Comparison of ENCODE assay signal across 8 cellular contexts in genomic region chr20:63657260-63657936, GRCh38. TPM values are rescaled to one million over a fixed set of nuclear protein-coding genes. Genes with fewer than 3 reads are reported as not detected.
DNase-seq lines count a peak whose midpoint lies in the region; ATAC-seq and TF ChIP-seq lines count a peak whose summit lies in the region.

No MANE protein-coding gene starts in this region.

- DNase-seq in GM12864 (ENCODE audit: low read depth) (no peak), IMR-90 (no peak), mammary epithelial cell (no peak), SIG-M5 (lab: John Stamatoyannopoulos, UW) (no peak), cerebellar cortex (ENCODE audit: low spot score) (no peak), dedifferentiated amniotic fluid mesenchymal stem cell (ENCODE audit: extremely low spot score) (no peak)

- peak overlapping the region; percentile 56; the same call in 1 of the 2 replicates for H3K56ac ChIP-seq in IMR-90 (ENCODE audit: extremely low read depth, insufficient read depth, low read length)

- H4K91ac ChIP-seq in IMR-90 (ENCODE audit: insufficient read depth, low read depth, low read length): peak overlapping the region; percentile 72

- H2AK9ac ChIP-seq in IMR-90 (replicated peaks; ENCODE audit: low read depth, low read length, poor library complexity): peak overlapping the region; percentile 70

- H2AFZ ChIP-seq in IMR-90 (replicated peaks; ENCODE audit: low read length, poor library complexity): peak overlapping the region; percentile 98
- peak overlapping the region; percentile 97 for H2AFZ ChIP-seq in mammary epithelial cell (ENCODE audit: low read depth, low read length)

- H3K27me3 ChIP-seq in IMR-90 (ENCODE audit: control insufficient read depth, insufficient read depth, low read length) (no peaks in the 10 kb centered on the region), mammary epithelial cell (ENCODE audit: insufficient read depth, low read length) (no peaks in the 10 kb centered on the region), muscle layer of duodenum (ENCODE audit: low read depth, low read length) (no peaks in the 10 kb centered on the region)

- H4K5ac ChIP-seq in IMR-90 (ENCODE audit: low read depth, low read length): peak overlapping the region; percentile 81

- ATAC-seq in IMR-90 (ENCODE audit: low read depth) (no peak; the same call in 1 of the 2 replicates), HG03280 (IDR thresholded peaks at IDR 0.05; ENCODE audit: unreplicated experiment) (no peak)

- TF ChIP-seq POLR2A in IMR-90 (IDR thresholded peaks at IDR 0.05; ENCODE audit: low read depth, low read length): no peak

- H3K4ac ChIP-seq in IMR-90 (ENCODE audit: low read depth, low read length): peak overlapping the region; percentile 79

- H4K20me1 ChIP-seq in IMR-90 (ENCODE audit: insufficient read depth, low read length): peaks cover 3% of the 10 kb centered on the region; the same call in 1 of the 2 replicates
- no peaks in the 10 kb centered on the region for H4K20me1 ChIP-seq in mammary epithelial cell (ENCODE audit: insufficient read depth, low read length)

- 0 out of 2 replicates have a peak overlapping the region, but pooled peaks have one; percentile 29 for H2BK120ac ChIP-seq in IMR-90 (ENCODE audit: low read depth, low read length)

- CTCF ChIA-PET in IMR-90 (lab: Yijun Ruan, JAX) (no interaction called here), mammary epithelial cell (lab: Charles Lee; ENCODE audit: low non-redundant PET) (no interaction called here)

- H3K79me2 ChIP-seq in mammary epithelial cell (ENCODE audit: insufficient read depth, low read length): peaks cover 40% of the 10 kb centered on the region

- in situ Hi-C loops in IMR-90 (cut with MboI; ENCODE audit: low sequenced_read_pairs): no loop called here
- in situ Hi-C loops in mammary epithelial cell (cut with MboI; ENCODE audit: low sequenced_read_pairs in 2 of 2): no loop called here

- H3K36me3 ChIP-seq in IMR-90 (ENCODE audit: control insufficient read depth, insufficient read depth, low read length) (peaks cover 13% of the 10 kb centered on the region; the same call in 1 of the 2 replicates), mammary epithelial cell (ENCODE audit: insufficient read depth, low read length) (peaks cover 3% of the 10 kb centered on the region), muscle layer of duodenum (ENCODE audit: control insufficient read depth in 1 of 2, insufficient read depth in 2 of 2, low read length in 2 of 2) (peaks cover 7 to 15% of the 10 kb centered on the region in 2 donors)

- no peak overlapping the region for H2BK20ac ChIP-seq in IMR-90 (ENCODE audit: low read depth, low read length)

- H3K27ac ChIP-seq in IMR-90 (ENCODE audit: insufficient read depth, low read length) (peak overlapping the region; percentile 92), mammary epithelial cell (ENCODE audit: insufficient read depth, low read depth, low read length) (no peak overlapping the region), muscle layer of duodenum (ENCODE audit: low read length) (peak overlapping the region; percentile 84)

- peak overlapping the region; percentile 88 for H3K14ac ChIP-seq in IMR-90 (replicated peaks; ENCODE audit: low read depth, low read length)

- H3K4me3 ChIP-seq in GM12864 (ENCODE audit: low read depth, low read length): peak overlapping the region; percentile 65
- H3K4me3 ChIP-seq in IMR-90 (ENCODE audit: insufficient read depth, low read depth, low read length): peak overlapping the region; percentile 85
- peak overlapping the region; percentile 75 to 92 (median 92) for H3K4me3 ChIP-seq in mammary epithelial cell (replicated peaks in 1 of 3; ENCODE audit: insufficient read depth in 1 of 3, low read depth in 2 of 3, low read length in 3 of 3)
- peak overlapping the region; percentile 86 to 90 for H3K4me3 ChIP-seq in muscle layer of duodenum (ENCODE audit: low read depth in 1 of 2, low read length in 2 of 2)

- intact Hi-C loops in IMR-90 (cut with micrococcal nuclease) (loop anchor here (10.0 kb wide), 1 partner anchor 123 kb away; the partner anchor contains the start of gene PTK6), mammary epithelial cell (cut with micrococcal nuclease) (loop anchor here (10.0 kb wide), 1 partner anchor 123 kb away; the partner anchor contains the start of gene PTK6)

- peak overlapping the region; percentile 64 to 96 for H4K8ac ChIP-seq in IMR-90 (ENCODE audit: low read depth in 2 of 2, low read length in 2 of 2)

- WGBS in IMR-90 (ENCODE audit: extremely low coverage in 2 of 2, insufficient read length in 1 of 2), 2 experiments: 36% methylated on average over 13 of the region's 31 CpGs; no CpG with 5 or more reads in 1 of the 2 experiments
- 32% methylated on average over 10 of the region's 31 CpGs for WGBS in mammary epithelial cell (ENCODE audit: low coverage, missing lambda C conversion rate)

- TF ChIP-seq CTCF in GM12864 (IDR thresholded peaks at IDR 0.05; ENCODE audit: low read depth, low read length, missing control alignments): no peak
- TF ChIP-seq CTCF in IMR-90 (conservative IDR thresholded peaks at IDR 0.05; ENCODE audit: low read depth, low read length): no peak
- no peak for TF ChIP-seq CTCF in mammary epithelial cell (conservative IDR thresholded peaks at IDR 0.05 in 1 of 2, IDR thresholded peaks at IDR 0.05 in 1 of 2; ENCODE audit: extremely low read depth in 1 of 2, insufficient read depth in 1 of 2, low read depth in 1 of 2, low read length in 2 of 2)

- no peak overlapping the region; the same call in 2 of the 3 replicates for H2BK15ac ChIP-seq in IMR-90 (ENCODE audit: low read depth, low read length)

- H3K9ac ChIP-seq in IMR-90 (ENCODE audit: low read depth, low read length) (peak overlapping the region; percentile 80), mammary epithelial cell (ENCODE audit: insufficient read depth, low read length) (no peak overlapping the region)

- H3K4me2 ChIP-seq in IMR-90 (ENCODE audit: low read depth, low read length): peak overlapping the region; percentile 70
- peak overlapping the region; percentile 87 for H3K4me2 ChIP-seq in mammary epithelial cell (ENCODE audit: insufficient read depth, low read depth, low read length)

- no peak for TF ChIP-seq RAD21 in IMR-90 (IDR thresholded peaks at IDR 0.05; ENCODE audit: low read length)

- dilution Hi-C loops in IMR-90 (cut with HindIII; ENCODE audit: low sequenced_read_pairs, unreplicated experiment): no loop called here
- dilution Hi-C loops in mammary epithelial cell (cut with HindIII; ENCODE audit: low sequenced_read_pairs): no loop called here

- peaks cover 15 to 37% of the 10 kb centered on the region in 2 experiments for H3K79me1 ChIP-seq in IMR-90 (ENCODE audit: low read depth in 1 of 2, low read length in 2 of 2)

- peaks cover 13% of the 10 kb centered on the region for H3K4me1 ChIP-seq in IMR-90 (ENCODE audit: control insufficient read depth, insufficient read depth, low read length)
- H3K4me1 ChIP-seq in mammary epithelial cell (ENCODE audit: insufficient read depth, low read length): peaks cover 24% of the 10 kb centered on the region
- H3K4me1 ChIP-seq in muscle layer of duodenum (ENCODE audit: control insufficient read depth in 1 of 2, insufficient read depth in 2 of 2, low read length in 2 of 2): peaks cover 0 to 35% of the 10 kb centered on the region in 2 donors

- H2AK5ac ChIP-seq in IMR-90 (ENCODE audit: low read depth, low read length): peak overlapping the region; percentile 90

- BruUV-seq in IMR-90 (replicated peaks; lab: Mats Ljungman, UMichigan) (no TSS peak), mammary epithelial cell (replicated peaks; lab: Mats Ljungman, UMichigan) (no TSS peak)

- H2BK5ac ChIP-seq in IMR-90 (ENCODE audit: low read depth, low read length, poor library complexity, severe bottlenecking): peak overlapping the region; percentile 84

- POLR2A ChIA-PET in IMR-90 (lab: Charles Lee; ENCODE audit: unreplicated experiment): no interaction called here

- no peaks in the 10 kb centered on the region for H3K9me3 ChIP-seq in IMR-90 (ENCODE audit: control insufficient read depth, insufficient read depth, low read length)
- no peaks in the 10 kb centered on the region for H3K9me3 ChIP-seq in mammary epithelial cell (replicated peaks; ENCODE audit: insufficient read depth, low read length)
- H3K9me3 ChIP-seq in muscle layer of duodenum (ENCODE audit: control insufficient read depth in 1 of 2, low read length in 2 of 2): no peaks in the 10 kb centered on the region

- H3K9me1 ChIP-seq in IMR-90 (ENCODE audit: insufficient read depth, low read length): 0 out of 2 replicates have a peak, but pooled peaks cover 12% of the 10 kb centered on the region

- H3K18ac ChIP-seq in IMR-90 (ENCODE audit: low read depth, low read length): no peak overlapping the region

- H3K23ac ChIP-seq in IMR-90 (ENCODE audit: low read depth, low read length): 0 out of 2 replicates have a peak overlapping the region, but pooled peaks have one; percentile 52

RNA-seq across cellular contexts. Expression of gene RTEL1, which starts 0.7 kb away (rescaled TPM):
- total RNA-seq in IMR-90 (2012; rRNA removed): 9.4 and 14.7 TPM in 2 replicates
- polyA plus RNA-seq in IMR-90 (2012; rRNA removed): 18.8 and 22.5 TPM in 2 replicates
- 7.5 and 18.1 TPM in 2 replicates for polyA plus RNA-seq in IMR-90 (2012; cell fraction: cytosol; rRNA removed)
- 121 and 228 TPM in 2 replicates for polyA plus RNA-seq in IMR-90 (2012; cell fraction: nucleus; rRNA removed; ENCODE audit: low replicate concordance)
- 10 to 100 TPM in 1 of 2 donors, 1 to 10 TPM in 1; 8.0 to 32.5 TPM for total RNA-seq in mammary epithelial cell
- 11.5 TPM for polyA plus RNA-seq in mammary epithelial cell
- 87.4 TPM for polyA minus RNA-seq in mammary epithelial cell

RNA-seq across cellular contexts. Expression of gene STMN3, which starts 4.2 kb away (rescaled TPM):
- total RNA-seq in IMR-90 (2012; rRNA removed) (20.3 and 21.1 TPM in 2 replicates), mammary epithelial cell (1 to 10 TPM; 7.5 to 8.5 TPM)
- polyA plus RNA-seq in IMR-90 (2012; rRNA removed) (62.3 and 67.4 TPM in 2 replicates), mammary epithelial cell (15.2 TPM)
- polyA plus RNA-seq in IMR-90 (2012; cell fraction: cytosol; rRNA removed): 33.4 and 56.7 TPM in 2 replicates
- polyA plus RNA-seq in IMR-90 (2012; cell fraction: nucleus; rRNA removed; ENCODE audit: low replicate concordance): 57.3 and 74.5 TPM in 2 replicates
- 10.4 TPM for polyA minus RNA-seq in mammary epithelial cell

RNA-seq across cellular contexts. Expression of gene GMEB2, which starts 30.5 kb away (rescaled TPM):
- total RNA-seq in IMR-90 (2012; rRNA removed) (5.0 and 5.3 TPM in 2 replicates), mammary epithelial cell (10 to 100 TPM in 1 of 2 donors, 1 to 10 TPM in 1; 9.3 to 12.8 TPM)
- polyA plus RNA-seq in IMR-90 (2012; rRNA removed) (10.0 and 10.6 TPM in 2 replicates), mammary epithelial cell (8.3 TPM)
- polyA plus RNA-seq in IMR-90 (2012; cell fraction: cytosol; rRNA removed): 7.2 and 11.4 TPM in 2 replicates
- polyA plus RNA-seq in IMR-90 (2012; cell fraction: nucleus; rRNA removed; ENCODE audit: low replicate concordance): 17.0 and 27.6 TPM in 2 replicates
- polyA minus RNA-seq in mammary epithelial cell: 9.4 TPM

RNA-seq across cellular contexts. Expression of gene TNFRSF6B, which starts 39.1 kb away (rescaled TPM):
- total RNA-seq in IMR-90 (2012; rRNA removed): 1.1 and 1.3 TPM in 2 replicates
- polyA plus RNA-seq in IMR-90 (2012; rRNA removed): 11.0 and 12.0 TPM in 2 replicates
- 3.7 and 18.0 TPM in 2 replicates for polyA plus RNA-seq in IMR-90 (2012; cell fraction: cytosol; rRNA removed)
- 22.6 and 133 TPM in 2 replicates for polyA plus RNA-seq in IMR-90 (2012; cell fraction: nucleus; rRNA removed; ENCODE audit: low replicate concordance)
- 10 to 100 TPM in 1 of 2 donors, 1 to 10 TPM in 1; 8.3 to 76.5 TPM for total RNA-seq in mammary epithelial cell
- 461 TPM for polyA plus RNA-seq in mammary epithelial cell
- 35.7 TPM for polyA minus RNA-seq in mammary epithelial cell

RNA-seq across cellular contexts. Expression of gene ARFRP1, which starts 50.4 kb away (rescaled TPM):
- total RNA-seq in IMR-90 (2012; rRNA removed): 25.3 and 29.2 TPM in 2 replicates
- 36.3 and 36.6 TPM in 2 replicates for polyA plus RNA-seq in IMR-90 (2012; rRNA removed)
- polyA plus RNA-seq in IMR-90 (2012; cell fraction: cytosol; rRNA removed): 36.7 and 61.6 TPM in 2 replicates
- polyA plus RNA-seq in IMR-90 (2012; cell fraction: nucleus; rRNA removed; ENCODE audit: low replicate concordance): 102 and 139 TPM in 2 replicates
- total RNA-seq in mammary epithelial cell: 10 to 100 TPM; 28.8 to 61.1 TPM
- 35.9 TPM for polyA plus RNA-seq in mammary epithelial cell
- 31.2 TPM for polyA minus RNA-seq in mammary epithelial cell
